Comparison of ENCODE assay signal across 16 cellular contexts in the genomic region with DNA sequence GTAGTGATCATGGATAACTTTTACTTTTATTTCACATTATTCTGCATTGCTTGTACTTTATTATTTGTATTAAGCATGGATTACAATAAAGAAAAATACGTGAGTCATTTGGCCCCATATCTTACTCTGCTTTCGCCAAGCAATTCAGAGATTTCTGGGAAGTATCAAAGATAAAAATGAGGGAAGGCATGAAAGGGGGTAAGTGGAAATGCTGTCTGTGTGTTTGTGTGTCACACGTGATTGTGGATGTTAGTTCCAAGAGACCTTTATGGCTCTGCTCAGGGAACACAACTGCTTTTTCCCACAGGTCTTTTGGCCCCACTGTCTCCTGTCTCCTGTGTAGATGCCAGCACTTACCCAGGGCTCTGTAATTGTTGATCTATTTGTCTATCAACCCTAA. TPM values are rescaled to one million over a fixed set of nuclear protein-coding genes. Genes with fewer than 3 reads are reported as not detected.
DNase-seq lines count a peak whose midpoint lies in the region; ATAC-seq and TF ChIP-seq lines count a peak whose summit lies in the region.
"Had no signal": no experiment of that assay in that cellular context is flagged by ENCODE, and none has a peak within 500 bp of the region (broad histone marks: within the 10 kb centered on the region; RNA-seq: fewer than 3 reads in every experiment).

No MANE protein-coding gene starts in this region.

- H3K36me3 ChIP-seq in left ventricle myocardium inferior (peaks cover 32% of the 10 kb centered on the region), rectal smooth muscle tissue (ENCODE audit: control insufficient read depth, insufficient read depth, low read length) (no peaks in the 10 kb centered on the region), uterus (no peaks in the 10 kb centered on the region), SJCRH30 (no peaks in the 10 kb centered on the region)

- no peak for TF ChIP-seq CTCF in left ventricle myocardium inferior (IDR thresholded peaks at IDR 0.05; ENCODE audit: borderline replicate concordance)
- TF ChIP-seq CTCF in fibroblast of the aortic adventitia (IDR thresholded peaks at IDR 0.05; ENCODE audit: insufficient read depth, low read length) = no peak
- no peak for TF ChIP-seq CTCF in uterus (IDR thresholded peaks at IDR 0.05)

- no peak overlapping the region for H3K4me3 ChIP-seq in left ventricle myocardium inferior
- no peak overlapping the region for H3K4me3 ChIP-seq in fibroblast of the aortic adventitia (ENCODE audit: low read depth, low read length)
- no peak overlapping the region for H3K4me3 ChIP-seq in rectal smooth muscle tissue (ENCODE audit: low read length)
- H3K4me3 ChIP-seq in uterus = no peak overlapping the region
- H3K4me3 ChIP-seq in SJCRH30 = no peak overlapping the region
- H3K4me3 ChIP-seq: BLaER1 treated with 17β-estradiol and CSF1 and Interleukin-3, amounts not matched to agents 10 nM and 100 nM; GM23338 had no signal

- TF ChIP-seq POLR2A in uterus (IDR thresholded peaks at IDR 0.05) = no peak

- no peak for DNase-seq in left ventricle myocardium inferior
- no peak for DNase-seq in left cardiac atrium
- peak; percentile 70 for DNase-seq in fibroblast of the aortic adventitia (ENCODE audit: low read depth)
- no peak for DNase-seq in uterus
- no peak for DNase-seq in SJCRH30
- DNase-seq: 8988T; ACHN; CD4-positive, CD25-positive, alpha-beta regulatory T cell; DMS 273 treated with DMSO at 0.1 percent for 48 hours; DMS79; H7 had no signal

- H3K9me3 ChIP-seq in left ventricle myocardium inferior (replicated peaks) = no peaks in the 10 kb centered on the region
- no peaks in the 10 kb centered on the region for H3K9me3 ChIP-seq in uterus
- no peaks in the 10 kb centered on the region for H3K9me3 ChIP-seq in SJCRH30 (replicated peaks)

- H3K27me3 ChIP-seq in left ventricle myocardium inferior (ENCODE audit: low read depth) = no peaks in the 10 kb centered on the region
- H3K27me3 ChIP-seq in rectal smooth muscle tissue (ENCODE audit: control insufficient read depth, insufficient read depth, low read length) = no peaks in the 10 kb centered on the region
- no peaks in the 10 kb centered on the region for H3K27me3 ChIP-seq in uterus
- H3K27me3 ChIP-seq in SJCRH30 = no peaks in the 10 kb centered on the region
- H3K27me3 ChIP-seq: BLaER1 treated with 17β-estradiol and CSF1 and Interleukin-3, amounts not matched to agents 10 nM and 100 nM had no signal

- no peak overlapping the region for H3K9ac ChIP-seq in rectal smooth muscle tissue (ENCODE audit: low read length)
- H3K9ac ChIP-seq: BLaER1 treated with 17β-estradiol and CSF1 and Interleukin-3, amounts not matched to agents 10 nM and 100 nM had no signal

- H3K27ac ChIP-seq in left ventricle myocardium inferior (replicated peaks) = peak overlapping the region; percentile 83
- H3K27ac ChIP-seq in rectal smooth muscle tissue (ENCODE audit: low read depth, low read length) = peak overlapping the region; percentile 38
- peak overlapping the region; percentile 47 to 61 for H3K27ac ChIP-seq in uterus
- H3K27ac ChIP-seq in SJCRH30 = no peak overlapping the region
- H3K27ac ChIP-seq: BLaER1 treated with 17β-estradiol and CSF1 and Interleukin-3, amounts not matched to agents 10 nM and 100 nM had no signal

- intact Hi-C loops in left ventricle myocardium inferior (cut with micrococcal nuclease) = no loop called here
- intact Hi-C loops in left cardiac atrium (cut with DNase I) = no loop called here
- intact Hi-C loops in uterus (cut with DNase I; ENCODE audit: low total_unique reads) = no loop called here

- H3K4me1 ChIP-seq in left ventricle myocardium inferior = peaks cover 80% of the 10 kb centered on the region
- H3K4me1 ChIP-seq in rectal smooth muscle tissue (ENCODE audit: control insufficient read depth, insufficient read depth, low read length) = peaks cover 53% of the 10 kb centered on the region
- H3K4me1 ChIP-seq in uterus = peaks cover 8 to 18% of the 10 kb centered on the region in 2 donors
- no peaks in the 10 kb centered on the region for H3K4me1 ChIP-seq in SJCRH30

- ATAC-seq in left cardiac atrium (no peak), HG03378 (IDR thresholded peaks at IDR 0.05; ENCODE audit: unreplicated experiment) (no peak)
- ATAC-seq: GM23338, HepG2 had no signal

RNA-seq across cellular contexts. Expression of gene NID2, which starts 10.5 kb away (rescaled TPM):
- 35.2 TPM for total RNA-seq in left ventricle myocardium inferior
- 10 to 100 TPM; 29.4 to 42.1 TPM for total RNA-seq in left cardiac atrium
- total RNA-seq in fibroblast of the aortic adventitia (ENCODE audit: low replicate concordance) = 146 and 370 TPM in 2 replicates
- total RNA-seq in uterus = 10 to 100 TPM in 3 of 4 donors, 1 to 10 TPM in 1; 8.2 to 92.6 (median 32.4) TPM
- total RNA-seq in SJCRH30 (2014; rRNA removed; shearing (Covaris generic)) = 0.49 TPM in 1 of 2 replicates, not detected in the other
- total RNA-seq: CD4-positive, CD25-positive, alpha-beta regulatory T cell; HepG2 had no signal
